ENCODE assay signal across 1 cellular context in the genomic region with DNA sequence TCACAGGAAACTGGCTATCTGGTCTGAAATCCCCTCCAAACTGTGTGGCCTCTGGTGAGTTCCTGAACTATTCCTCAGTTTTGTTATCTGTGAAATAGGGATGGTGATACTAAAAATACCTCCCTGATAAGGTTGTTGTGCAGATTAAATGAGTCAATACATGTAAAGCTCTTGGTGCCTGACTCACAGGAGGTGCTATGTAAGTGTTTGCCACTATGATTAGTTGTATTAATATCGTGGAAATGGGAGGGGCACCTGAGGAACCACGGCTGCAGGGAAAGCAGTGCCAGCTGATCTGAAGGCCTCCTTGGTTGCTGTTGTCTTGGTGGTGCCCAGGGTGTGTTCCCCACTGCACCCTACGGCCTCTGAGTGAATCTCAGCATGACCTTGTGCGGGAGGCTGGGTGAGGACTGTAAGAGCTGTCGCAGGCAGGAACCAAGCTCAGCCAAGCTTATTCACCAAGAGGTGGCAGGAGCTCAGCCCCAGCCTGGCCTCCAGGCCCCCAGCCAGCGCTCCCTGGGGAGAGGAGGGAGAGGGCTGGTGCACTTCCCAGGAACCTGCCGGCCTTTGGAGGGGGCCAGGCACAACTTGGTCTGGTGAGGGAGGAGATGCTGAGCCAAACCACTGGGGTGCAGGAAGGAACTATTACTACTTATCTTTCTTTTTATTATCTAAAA.
TF ChIP-seq lines count a peak whose summit lies in the region.

No MANE protein-coding gene starts in this region.

TF ChIP-seq in HCT116, 20 proteins besides CTCF, POLR2A, EP300 and RAD21 (continued from another document):
- TF ChIP-seq CEBPB (IDR thresholded peaks at IDR 0.05; ENCODE audit: low read depth) (no peak), SP1 (IDR thresholded peaks at IDR 0.05; ENCODE audit: low read depth) (no peak), POLR2AphosphoS5 (IDR thresholded peaks at IDR 0.05; ENCODE audit: low read depth, low read length) (no peak)
- TF ChIP-seq, protein P1, sequence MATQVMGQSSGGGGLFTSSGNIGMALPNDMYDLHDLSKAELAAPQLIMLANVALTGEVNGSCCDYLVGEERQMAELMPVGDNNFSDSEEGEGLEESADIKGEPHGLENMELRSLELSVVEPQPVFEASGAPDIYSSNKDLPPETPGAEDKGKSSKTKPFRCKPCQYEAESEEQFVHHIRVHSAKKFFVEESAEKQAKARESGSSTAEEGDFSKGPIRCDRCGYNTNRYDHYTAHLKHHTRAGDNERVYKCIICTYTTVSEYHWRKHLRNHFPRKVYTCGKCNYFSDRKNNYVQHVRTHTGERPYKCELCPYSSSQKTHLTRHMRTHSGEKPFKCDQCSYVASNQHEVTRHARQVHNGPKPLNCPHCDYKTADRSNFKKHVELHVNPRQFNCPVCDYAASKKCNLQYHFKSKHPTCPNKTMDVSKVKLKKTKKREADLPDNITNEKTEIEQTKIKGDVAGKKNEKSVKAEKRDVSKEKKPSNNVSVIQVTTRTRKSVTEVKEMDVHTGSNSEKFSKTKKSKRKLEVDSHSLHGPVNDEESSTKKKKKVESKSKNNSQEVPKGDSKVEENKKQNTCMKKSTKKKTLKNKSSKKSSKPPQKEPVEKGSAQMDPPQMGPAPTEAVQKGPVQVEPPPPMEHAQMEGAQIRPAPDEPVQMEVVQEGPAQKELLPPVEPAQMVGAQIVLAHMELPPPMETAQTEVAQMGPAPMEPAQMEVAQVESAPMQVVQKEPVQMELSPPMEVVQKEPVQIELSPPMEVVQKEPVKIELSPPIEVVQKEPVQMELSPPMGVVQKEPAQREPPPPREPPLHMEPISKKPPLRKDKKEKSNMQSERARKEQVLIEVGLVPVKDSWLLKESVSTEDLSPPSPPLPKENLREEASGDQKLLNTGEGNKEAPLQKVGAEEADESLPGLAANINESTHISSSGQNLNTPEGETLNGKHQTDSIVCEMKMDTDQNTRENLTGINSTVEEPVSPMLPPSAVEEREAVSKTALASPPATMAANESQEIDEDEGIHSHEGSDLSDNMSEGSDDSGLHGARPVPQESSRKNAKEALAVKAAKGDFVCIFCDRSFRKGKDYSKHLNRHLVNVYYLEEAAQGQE (IDR thresholded peaks at IDR 0.05; ENCODE audit: low read depth), result no peak
